Comparison of ENCODE assay signal across 11 cellular contexts in genomic region chr5:160539431-160539830, GRCh38.
DNase-seq lines count a peak whose midpoint lies in the region; ATAC-seq and TF ChIP-seq lines count a peak whose summit lies in the region.
"Had no signal": no experiment of that assay in that cellular context is flagged by ENCODE, and none has a peak within 500 bp of the region (broad histone marks: within the 10 kb centered on the region; RNA-seq: fewer than 3 reads in every experiment).

No MANE protein-coding gene starts in this region.

- peak; percentile 64 for DNase-seq in activated CD4-positive, alpha-beta T cell treated with anti-CD3 and anti-CD28 coated beads, Interleukin-2, amount 10 ng/mL, durations not matched to agents 24 days and 14 days
- DNase-seq in activated CD4-positive, alpha-beta T cell treated with anti-CD3 and anti-CD28 coated beads for 1 hour = no peak
- peak; percentile 76 to 80 for DNase-seq in activated T-cell treated with anti-CD3 and anti-CD28 coated beads, Interleukin-2, amount 50 U/mL, for 48 hours
- peak; percentile 38 to 53 (median 50) for DNase-seq in stimulated activated CD4-positive, alpha-beta T cell treated with anti-CD3 and anti-CD28 coated beads, TNF-alpha, amount 100 ng/mL, for 24 hours (ENCODE audit: low read depth in 3 of 3)
- DNase-seq in NCI-H1105 treated with DMSO at 0.1 percent for 48 hours (lab: John Stamatoyannopoulos, UW) (no peak), NCI-H2196 treated with DMSO at 0.1 percent for 48 hours (lab: John Stamatoyannopoulos, UW; ENCODE audit: unreplicated experiment) (no peak), brain microvascular endothelial cell (no peak)
- DNase-seq: NCI-H2107, thyroid gland had no signal

- peaks cover 4% of the 10 kb centered on the region for H3K9me3 Mint-ChIP-seq in activated CD4-positive, alpha-beta T cell treated with anti-CD3 and anti-CD28 coated beads, Interleukin-2, amount 10 ng/mL, durations not matched to agents 24 days and 14 days

- H3K36me3 Mint-ChIP-seq in activated CD4-positive, alpha-beta T cell treated with anti-CD3 and anti-CD28 coated beads, Interleukin-2, amount 10 ng/mL, durations not matched to agents 24 days and 14 days (ENCODE audit: low read depth) = no peaks in the 10 kb centered on the region

- ATAC-seq in HG02759 (IDR thresholded peaks at IDR 0.05; ENCODE audit: unreplicated experiment) = peak; percentile 93

- H3K27me3 ChIP-seq in brain microvascular endothelial cell (replicated peaks) = no peaks in the 10 kb centered on the region
- H3K27me3 ChIP-seq: thyroid gland had no signal

- TF ChIP-seq CTCF in brain microvascular endothelial cell (IDR thresholded peaks at IDR 0.05; ENCODE audit: low read depth, low read length, missing control alignments) = no peak

- H3K27ac Mint-ChIP-seq in activated CD4-positive, alpha-beta T cell treated with anti-CD3 and anti-CD28 coated beads, Interleukin-2, amount 10 ng/mL, durations not matched to agents 24 days and 14 days = no peak overlapping the region

- in situ Hi-C loops in brain microvascular endothelial cell (cut with HindIII; ENCODE audit: low pct_ligation_motif_present, low sequenced_read_pairs) = no loop called here

- H3K4me3 Mint-ChIP-seq in activated CD4-positive, alpha-beta T cell treated with anti-CD3 and anti-CD28 coated beads, Interleukin-2, amount 10 ng/mL, durations not matched to agents 24 days and 14 days = no peak overlapping the region

- H3K4me3 ChIP-seq in brain microvascular endothelial cell (ENCODE audit: low read depth, low read length) = no peak overlapping the region
- H3K4me3 ChIP-seq: thyroid gland had no signal

- peaks cover 9% of the 10 kb centered on the region for H3K4me1 Mint-ChIP-seq in activated CD4-positive, alpha-beta T cell treated with anti-CD3 and anti-CD28 coated beads, Interleukin-2, amount 10 ng/mL, durations not matched to agents 24 days and 14 days

- intact Hi-C loops in activated CD4-positive, alpha-beta T cell treated with anti-CD3 and anti-CD28 coated beads, Interleukin-2, amount 10 ng/mL, durations not matched to agents 24 days and 14 days (cut with micrococcal nuclease) = loop anchor here (1.0 to 2.0 kb wide), 4 partner anchors 31 to 1081 kb away; no protein-coding TSS in a partner anchor

- H3K36me3 ChIP-seq in brain microvascular endothelial cell (replicated peaks) = no peaks in the 10 kb centered on the region
- H3K36me3 ChIP-seq: thyroid gland had no signal

- H3K27me3 Mint-ChIP-seq in activated CD4-positive, alpha-beta T cell treated with anti-CD3 and anti-CD28 coated beads, Interleukin-2, amount 10 ng/mL, durations not matched to agents 24 days and 14 days = no peaks in the 10 kb centered on the region

- H3K27ac ChIP-seq in brain microvascular endothelial cell = no peak overlapping the region
- H3K27ac ChIP-seq: thyroid gland, VCaP had no signal

Comparison
In these comparisons a context has a peak if more than half of its experiments do, and no peak if none do; other contexts are left out.
1. DNase-seq: peak in activated CD4-positive, alpha-beta T cell treated with anti-CD3 and anti-CD28 coated beads, Interleukin-2, amount 10 ng/mL, durations not matched to agents 24 days and 14 days (single experiment), activated T-cell treated with anti-CD3 and anti-CD28 coated beads, Interleukin-2, amount 50 U/mL, for 48 hours (2 of 2) and stimulated activated CD4-positive, alpha-beta T cell treated with anti-CD3 and anti-CD28 coated beads, TNF-alpha, amount 100 ng/mL, for 24 hours (3 of 3); none in activated CD4-positive, alpha-beta T cell treated with anti-CD3 and anti-CD28 coated beads for 1 hour (single experiment), NCI-H1105 treated with DMSO at 0.1 percent for 48 hours (single experiment), NCI-H2196 treated with DMSO at 0.1 percent for 48 hours (single experiment) and brain microvascular endothelial cell (single experiment).